21 cellular contexts compared by ENCODE assay signal in genomic region chr3:17738921-17739320, GRCh38. TPM values are rescaled to one million over a fixed set of nuclear protein-coding genes. Genes with fewer than 3 reads are reported as not detected.
DNase-seq lines count a peak whose midpoint lies in the region; ATAC-seq and TF ChIP-seq lines count a peak whose summit lies in the region.
"Had no signal": no experiment of that assay in that cellular context is flagged by ENCODE, and none has a peak within 500 bp of the region (broad histone marks: within the 10 kb centered on the region; RNA-seq: fewer than 3 reads in every experiment).

No MANE protein-coding gene starts in this region.

- TF ChIP-seq CTCF in foreskin keratinocyte (conservative IDR thresholded peaks at IDR 0.05) (no peak), tibial nerve (IDR thresholded peaks at IDR 0.05) (no peak)

- no peak overlapping the region for H3K4me3 ChIP-seq in tibial nerve
- H3K4me3 ChIP-seq: uterus had no signal

- no peak for TF ChIP-seq POLR2A in tibial nerve (IDR thresholded peaks at IDR 0.05)

- POLR2A ChIA-PET in activated naive CD8-positive, alpha-beta T cell treated with anti-CD3 and anti-CD28 coated beads, Interleukin-2, amount 10 ng/mL, durations not matched to agents 7 days and 5 days (lab: Charles Lee): no interaction called here

- no peaks in the 10 kb centered on the region for H3K9me3 Mint-ChIP-seq in activated naive CD8-positive, alpha-beta T cell treated with anti-CD3 and anti-CD28 coated beads, Interleukin-2, amount 10 ng/mL, durations not matched to agents 7 days and 5 days
- no peaks in the 10 kb centered on the region for H3K9me3 Mint-ChIP-seq in activated naive CD8-positive, alpha-beta T cell treated with anti-CD3 and anti-CD28 coated beads for 36 hours
- no peaks in the 10 kb centered on the region for H3K9me3 Mint-ChIP-seq in activated naive CD4-positive, alpha-beta T cell treated with anti-CD3 and anti-CD28 coated beads for 36 hours
- H3K9me3 Mint-ChIP-seq: naive thymus-derived CD8-positive, alpha-beta T cell; T-helper 1 cell treated with Interleukin-12 subunit alpha and Interleukin-12 subunit beta and Interleukin-4 antibody, amounts not matched to agents 30 μg/mL and 1 μg/mL, for 36 hours had no signal

- H3K4me1 Mint-ChIP-seq in activated naive CD8-positive, alpha-beta T cell treated with anti-CD3 and anti-CD28 coated beads, Interleukin-2, amount 10 ng/mL, durations not matched to agents 7 days and 5 days: peaks cover 41% of the 10 kb centered on the region
- peaks cover 36% of the 10 kb centered on the region for H3K4me1 Mint-ChIP-seq in activated naive CD8-positive, alpha-beta T cell treated with anti-CD3 and anti-CD28 coated beads for 36 hours
- peaks cover 39% of the 10 kb centered on the region for H3K4me1 Mint-ChIP-seq in T-helper 17 cell
- peaks cover 43% of the 10 kb centered on the region for H3K4me1 Mint-ChIP-seq in activated naive CD4-positive, alpha-beta T cell treated with anti-CD3 and anti-CD28 coated beads for 36 hours (ENCODE audit: low read depth)

- H3K4me1 ChIP-seq in foreskin keratinocyte (peaks cover 23% of the 10 kb centered on the region), tibial nerve (peaks cover 0 to 47% (median 29%) of the 10 kb centered on the region in 4 donors)

- TF ChIP-seq EP300 in tibial nerve (IDR thresholded peaks at IDR 0.05): no peak

- H3K9me3 ChIP-seq in T-helper 17 cell (ENCODE audit: control insufficient read depth, low read length, poor library complexity, severe bottlenecking): no peaks in the 10 kb centered on the region
- H3K9me3 ChIP-seq in tibial nerve: no peaks in the 10 kb centered on the region
- H3K9me3 ChIP-seq: Caco-2, uterus had no signal

- H3K36me3 Mint-ChIP-seq in activated naive CD8-positive, alpha-beta T cell treated with anti-CD3 and anti-CD28 coated beads, Interleukin-2, amount 10 ng/mL, durations not matched to agents 7 days and 5 days: peaks cover 19% of the 10 kb centered on the region
- H3K36me3 Mint-ChIP-seq in activated naive CD8-positive, alpha-beta T cell treated with anti-CD3 and anti-CD28 coated beads for 36 hours: peaks cover 14% of the 10 kb centered on the region
- H3K36me3 Mint-ChIP-seq in T-helper 17 cell (ENCODE audit: low read depth): peaks cover 3% of the 10 kb centered on the region
- H3K36me3 Mint-ChIP-seq in activated naive CD4-positive, alpha-beta T cell treated with anti-CD3 and anti-CD28 coated beads for 36 hours (ENCODE audit: low read depth): peaks cover 14% of the 10 kb centered on the region

- H3K36me3 ChIP-seq in tibial nerve: no peaks in the 10 kb centered on the region
- H3K36me3 ChIP-seq: uterus had no signal

- H3K27me3 ChIP-seq in foreskin keratinocyte: no peaks in the 10 kb centered on the region
- no peaks in the 10 kb centered on the region for H3K27me3 ChIP-seq in tibial nerve
- H3K27me3 ChIP-seq: uterus had no signal

- H3K4me3 Mint-ChIP-seq in activated naive CD8-positive, alpha-beta T cell treated with anti-CD3 and anti-CD28 coated beads, Interleukin-2, amount 10 ng/mL, durations not matched to agents 7 days and 5 days: no peak overlapping the region
- H3K4me3 Mint-ChIP-seq in activated naive CD8-positive, alpha-beta T cell treated with anti-CD3 and anti-CD28 coated beads for 36 hours: no peak overlapping the region
- no peak overlapping the region for H3K4me3 Mint-ChIP-seq in T-helper 17 cell
- H3K4me3 Mint-ChIP-seq in activated naive CD4-positive, alpha-beta T cell treated with anti-CD3 and anti-CD28 coated beads for 36 hours: no peak overlapping the region

- 64 to 80% methylated on average over 2 of the region's 2 CpGs for WGBS in tibial nerve, 2 donors

- H3K27ac ChIP-seq in foreskin keratinocyte (peak overlapping the region; percentile 77), tibial nerve (peak overlapping the region in 3 of 4 donors; percentile 96 to 99 (median 99))
- H3K27ac ChIP-seq: uterus had no signal

- intact Hi-C loops in activated naive CD4-positive, alpha-beta T cell treated with anti-CD3 and anti-CD28 coated beads for 36 hours (cut with micrococcal nuclease): no loop called here

- peak overlapping the region; percentile 14 for H3K27ac Mint-ChIP-seq in activated naive CD8-positive, alpha-beta T cell treated with anti-CD3 and anti-CD28 coated beads, Interleukin-2, amount 10 ng/mL, durations not matched to agents 7 days and 5 days
- no peak overlapping the region for H3K27ac Mint-ChIP-seq in activated naive CD8-positive, alpha-beta T cell treated with anti-CD3 and anti-CD28 coated beads for 36 hours
- peak overlapping the region; percentile 91 for H3K27ac Mint-ChIP-seq in T-helper 17 cell
- no peak overlapping the region for H3K27ac Mint-ChIP-seq in activated naive CD4-positive, alpha-beta T cell treated with anti-CD3 and anti-CD28 coated beads for 36 hours
- H3K27ac Mint-ChIP-seq: T-helper 1 cell treated with Interleukin-12 subunit alpha and Interleukin-12 subunit beta and Interleukin-4 antibody, amounts not matched to agents 30 μg/mL and 1 μg/mL, for 36 hours had no signal

- H3K27me3 Mint-ChIP-seq in activated naive CD8-positive, alpha-beta T cell treated with anti-CD3 and anti-CD28 coated beads, Interleukin-2, amount 10 ng/mL, durations not matched to agents 7 days and 5 days: no peaks in the 10 kb centered on the region
- H3K27me3 Mint-ChIP-seq in activated naive CD8-positive, alpha-beta T cell treated with anti-CD3 and anti-CD28 coated beads for 36 hours: no peaks in the 10 kb centered on the region
- no peaks in the 10 kb centered on the region for H3K27me3 Mint-ChIP-seq in T-helper 17 cell
- H3K27me3 Mint-ChIP-seq in activated naive CD4-positive, alpha-beta T cell treated with anti-CD3 and anti-CD28 coated beads for 36 hours (ENCODE audit: low read depth): no peaks in the 10 kb centered on the region
- H3K27me3 Mint-ChIP-seq: naive thymus-derived CD8-positive, alpha-beta T cell had no signal

- CTCF ChIA-PET in activated naive CD4-positive, alpha-beta T cell treated with anti-CD3 and anti-CD28 coated beads for 36 hours (lab: Charles Lee): interaction anchor here (0.6 kb wide), 1 partner anchor 1146 kb away, joined by 3 read pairs; no protein-coding TSS in a partner anchor

- ATAC-seq in activated naive CD8-positive, alpha-beta T cell treated with anti-CD3 and anti-CD28 coated beads, Interleukin-2, amount 10 ng/mL, durations not matched to agents 7 days and 5 days (ENCODE audit: low read depth): no peak
- ATAC-seq in T-helper 17 cell (no peak), foreskin keratinocyte (no peak), HG03432 (IDR thresholded peaks at IDR 0.05; ENCODE audit: unreplicated experiment) (no peak)
- ATAC-seq: left lobe of liver; naive thymus-derived CD8-positive, alpha-beta T cell had no signal

- no peak for DNase-seq in activated naive CD8-positive, alpha-beta T cell treated with anti-CD3 and anti-CD28 coated beads, Interleukin-2, amount 10 ng/mL, durations not matched to agents 7 days and 5 days
- DNase-seq in activated naive CD8-positive, alpha-beta T cell treated with anti-CD3 and anti-CD28 coated beads for 36 hours: no peak
- DNase-seq in T-helper 17 cell (no peak), foreskin keratinocyte (no peak), tibial nerve (ENCODE audit: low spot score in 2 of 2) (no peak), activated gamma-delta T cell (lab: John Stamatoyannopoulos, UW) (no peak)
- DNase-seq in activated naive CD4-positive, alpha-beta T cell treated with anti-CD3 and anti-CD28 coated beads for 36 hours: no peak
- DNase-seq: 8988T; activated CD4-positive, alpha-beta T cell treated with anti-CD3 and anti-CD28 coated beads for 4 hours; activated T-cell treated with anti-CD3 and anti-CD28 coated beads for 4 hours; Caco-2; GF-D8; H7; naive thymus-derived CD8-positive, alpha-beta T cell; NCI-H1417 treated with DMSO at 0.1 percent for 48 hours; NCI-H446; stimulated activated CD8-positive, alpha-beta memory T cell treated with anti-CD3 and anti-CD28 coated beads, Interleukin-4, amount 100 ng/mL, for 48 hours; uterus had no signal

RNA-seq across cellular contexts. Expression of gene TBC1D5, which starts 3.5 kb away (rescaled TPM):
- 10 to 100 TPM; 57.3 to 60.9 TPM for total RNA-seq in activated naive CD8-positive, alpha-beta T cell treated with anti-CD3 and anti-CD28 coated beads, Interleukin-2, amount 10 ng/mL, durations not matched to agents 7 days and 5 days
- total RNA-seq in activated naive CD8-positive, alpha-beta T cell treated with anti-CD3 and anti-CD28 coated beads for 36 hours: 10 to 100 TPM; 43.7 to 48.5 TPM
- total RNA-seq in T-helper 17 cell: 10 to 100 TPM; 53.7 to 58.4 TPM
- total RNA-seq in foreskin keratinocyte: 43.8 and 46.3 TPM in 2 replicates
- 6.5 and 7.5 TPM in 2 replicates for polyA plus RNA-seq in foreskin keratinocyte
- 100 to 1,000 TPM in 1 of 4 donors, 10 to 100 TPM in 3; 55.2 to 128 (median 79.4) TPM for total RNA-seq in tibial nerve
- total RNA-seq in activated naive CD4-positive, alpha-beta T cell treated with anti-CD3 and anti-CD28 coated beads for 36 hours: 10 to 100 TPM; 54.4 to 57.2 TPM

Comparison
In these comparisons a context has a peak if more than half of its experiments do, and no peak if none do; other contexts are left out.
1. H3K27ac Mint-ChIP-seq: peak in activated naive CD8-positive, alpha-beta T cell treated with anti-CD3 and anti-CD28 coated beads, Interleukin-2, amount 10 ng/mL, durations not matched to agents 7 days and 5 days (single experiment) and T-helper 17 cell (single experiment); none in activated naive CD8-positive, alpha-beta T cell treated with anti-CD3 and anti-CD28 coated beads for 36 hours (single experiment) and activated naive CD4-positive, alpha-beta T cell treated with anti-CD3 and anti-CD28 coated beads for 36 hours (single experiment).